In genomic region chr1:236830116-236830515, GRCh38 we compare ENCODE assay signal across 29 cellular contexts.
"Had no signal": no experiment of that assay in that cellular context is flagged by ENCODE, and none has a peak within 500 bp of the region (broad histone marks: within the 10 kb centered on the region; RNA-seq: fewer than 3 reads in every experiment).

No MANE protein-coding gene starts in this region.

- H3K27me3 ChIP-seq: brain microvascular endothelial cell, Peyer's patch had no signal

- H3K4me1 ChIP-seq: Peyer's patch had no signal

- DNase-seq: activated B cell treated with CpG ODN at 0.5 μM for 24 hours; activated CD4-positive, alpha-beta memory T cell treated with anti-CD3 and anti-CD28 coated beads for 36 hours; activated CD4-positive, alpha-beta T cell treated with anti-CD3 and anti-CD28 coated beads for 4 hours; activated CD4-positive, alpha-beta T cell treated with anti-CD3 and anti-CD28 coated beads, Interleukin-2, amount 50 U/mL, for 1 hour; activated CD4-positive, CD25-positive, alpha-beta regulatory T cell treated with anti-CD3 and anti-CD28 coated beads, Interleukin-2, amount 50 U/mL, for 72 hours; activated CD8-positive, alpha-beta memory T cell treated with anti-CD3 and anti-CD28 coated beads, Interleukin-2, amount 50 U/mL, for 4 hours; activated naive CD4-positive, alpha-beta T cell treated with anti-CD3 and anti-CD28 coated beads, Interleukin-2, amount 10 ng/mL, durations not matched to agents 7 days and 5 days; activated naive CD8-positive, alpha-beta T cell treated with anti-CD3 and anti-CD28 coated beads, Interleukin-2, amount 50 U/mL, for 24 hours; activated T-cell treated with anti-CD3 and anti-CD28 coated beads for 4 hours; activated T-cell treated with anti-CD3 and anti-CD28 coated beads, Interleukin-2, amount 50 U/mL, for 4 hours; brain microvascular endothelial cell; MM.1S; MV-4-11; NCI-H1092; NCI-H1436 treated with DMSO at 0.1 percent for 48 hours; NCI-H1694 treated with DMSO at 0.1 percent for 48 hours; NCI-H2029; NCI-H510A; NCI-H526; NCI-H748 treated with DMSO at 0.1 percent for 48 hours; NK-92 treated with Interleukin-12 subunit alpha and Interleukin-12 subunit beta, amount 100 ng/mL, for 24 hours; PC-3; Peyer's patch; RPMI8226; SW 1271; T-helper 1 cell; T-helper 2 cell; T-helper 9 cell had no signal

- H3K27ac ChIP-seq: brain microvascular endothelial cell, KMS-11, Peyer's patch had no signal

- H3K9me3 ChIP-seq: Peyer's patch had no signal

- H3K4me3 ChIP-seq: Peyer's patch had no signal

- ATAC-seq: activated naive CD8-positive, alpha-beta T cell treated with anti-CD3 and anti-CD28 coated beads, Interleukin-2, amount 50 U/mL, for 24 hours; activated T-cell treated with anti-CD3 and anti-CD28 coated beads, Interleukin-2, amount 50 U/mL, for 4 hours; PC-3 had no signal
